ENCODE assay signal across 8 cellular contexts in the genomic region with DNA sequence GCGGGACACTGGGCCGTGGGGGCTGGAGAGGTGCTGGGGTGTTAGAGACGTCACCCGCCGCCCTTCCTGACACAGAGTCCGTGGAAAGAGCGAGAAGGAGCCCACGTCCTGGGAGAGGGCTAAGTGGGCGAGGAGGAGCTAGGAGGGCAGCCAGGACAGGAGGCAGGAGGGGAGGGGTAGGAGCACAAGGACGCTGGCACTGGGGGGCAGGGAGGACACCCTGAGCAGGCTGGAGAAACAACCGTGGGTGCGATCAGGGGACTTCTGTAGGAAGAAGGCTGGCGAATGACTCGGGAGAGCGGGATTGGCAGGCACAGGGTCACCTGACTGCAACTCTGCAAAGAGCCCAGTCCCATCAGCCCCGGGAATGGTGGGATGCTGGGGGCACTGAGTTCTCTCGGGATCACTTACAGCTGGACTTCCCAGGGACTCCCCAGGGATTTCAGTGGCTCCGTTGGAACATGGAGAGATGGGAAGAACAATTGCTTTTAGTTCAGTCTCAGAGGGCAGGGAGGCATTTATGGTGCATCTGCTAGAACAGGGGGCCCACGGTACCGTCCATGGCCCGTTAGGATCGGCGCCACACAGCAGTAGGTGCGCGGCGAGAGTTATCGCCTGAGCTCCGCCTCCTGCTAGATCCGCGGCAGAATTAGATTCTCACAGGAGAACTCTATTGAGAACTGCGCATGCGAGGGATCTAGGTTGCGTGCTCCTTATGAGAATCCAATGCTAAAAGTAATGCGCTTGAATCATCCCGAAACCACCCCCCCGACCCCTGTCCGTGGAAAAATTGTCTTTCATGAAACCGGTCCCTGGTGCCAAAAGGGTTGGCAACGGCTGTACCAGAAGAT. TPM values are rescaled to one million over a fixed set of nuclear protein-coding genes. Genes with fewer than 3 reads are reported as not detected.
DNase-seq lines count a peak whose midpoint lies in the region; ATAC-seq and TF ChIP-seq lines count a peak whose summit lies in the region.

No MANE protein-coding gene starts in this region.

- no peaks in the 10 kb centered on the region for H3K79me2 ChIP-seq in SK-N-SH (ENCODE audit: insufficient read depth)

- no peak for TF ChIP-seq EP300 in SK-N-SH (IDR thresholded peaks at IDR 0.05; ENCODE audit: borderline replicate concordance in 1 of 2, low read depth in 1 of 2, low read length in 1 of 2)

- no peak for TF ChIP-seq RAD21 in SK-N-SH (IDR thresholded peaks at IDR 0.05; ENCODE audit: low read length)

- H4K20me1 ChIP-seq in SK-N-SH (ENCODE audit: insufficient read depth), result no peaks in the 10 kb centered on the region

- POLR2A ChIA-PET in SK-N-SH (lab: Yijun Ruan, JAX), result interaction anchor here (0.9 to 1.6 kb wide), 3 partner anchors 25 to 306 kb away, joined by 3 to 4 read pairs (median 4); a partner anchor contains a TSS

- H3K9ac ChIP-seq in SK-N-SH, result peak overlapping the region; percentile 40

- H3K27ac ChIP-seq in SK-N-SH (ENCODE audit: low read depth in 2 of 2, low read length in 1 of 2), result peak overlapping the region; percentile 49 to 79

- no peak for ATAC-seq in GM21786 (IDR thresholded peaks at IDR 0.05; ENCODE audit: unreplicated experiment)
- ATAC-seq in GM18502 (IDR thresholded peaks at IDR 0.05; ENCODE audit: poor library complexity, unreplicated experiment), result no peak

- H3K9me2 ChIP-seq in SK-N-SH, result no peaks in the 10 kb centered on the region

- WGBS in SK-N-SH (ENCODE audit: low lambda C conversion rate), result 11% methylated on average over 38 of the region's 39 CpGs

- TF ChIP-seq POLR2A in erythroblast (IDR thresholded peaks at IDR 0.05; ENCODE audit: low read length), result no peak

- no peaks in the 10 kb centered on the region for H3K27me3 ChIP-seq in SK-N-SH (ENCODE audit: insufficient read depth)

- H3K36me3 ChIP-seq in SK-N-SH (replicated peaks in 1 of 2; ENCODE audit: control insufficient read depth in 1 of 2, insufficient read depth in 2 of 2, low read length in 1 of 2), result peaks cover 17 to 20% of the 10 kb centered on the region in 2 experiments

- TF ChIP-seq CTCF in SK-N-SH (IDR thresholded peaks at IDR 0.05), result no peak
- TF ChIP-seq CTCF in fibroblast of pulmonary artery (IDR thresholded peaks at IDR 0.05; ENCODE audit: low read length, missing control alignments), result no peak

- peak overlapping the region; percentile 96 for H2AFZ ChIP-seq in SK-N-SH (ENCODE audit: low read depth)

- H3K4me3 ChIP-seq in SK-N-SH (ENCODE audit: low read depth in 2 of 2, low read length in 1 of 2) (peak overlapping the region; percentile 57 to 72), fibroblast of pulmonary artery (replicated peaks; ENCODE audit: low read depth, low read length) (peak overlapping the region; percentile 55)

- no peaks in the 10 kb centered on the region for H3K9me3 ChIP-seq in SK-N-SH

- peaks cover 0 to 12% of the 10 kb centered on the region in 2 experiments; a peak in 1 of 4 replicates for H3K4me1 ChIP-seq in SK-N-SH (ENCODE audit: control insufficient read depth in 1 of 2, insufficient read depth in 2 of 2, low read depth in 1 of 2, low read length in 1 of 2)

- DNase-seq in NCI-H82 (lab: John Stamatoyannopoulos, UW) (peak; percentile 31), NCI-H82 treated with DMSO at 0.1 percent for 48 hours (lab: John Stamatoyannopoulos, UW; ENCODE audit: unreplicated experiment) (no peak), SK-N-SH (peak; percentile 95), fibroblast of pulmonary artery (ENCODE audit: low read depth) (peak; percentile 46), putamen (ENCODE audit: low spot score) (peak; percentile 61), erythroblast (lab: John Stamatoyannopoulos, UW) (no peak)

- CTCF ChIA-PET in SK-N-SH (lab: Yijun Ruan, JAX), result interaction anchor here (0.9 to 2.7 kb wide), 8 partner anchors 10 to 305 kb away, joined by 3 to 12 read pairs (median 4); a partner anchor contains a TSS

- peak overlapping the region; percentile 90 for H3K4me2 ChIP-seq in SK-N-SH

- H3F3A ChIP-seq in SK-N-SH (replicated peaks; ENCODE audit: insufficient read depth), result no peaks in the 10 kb centered on the region

TF ChIP-seq in SK-N-SH, 30 proteins besides CTCF, POLR2A, EP300 and RAD21:
- TF ChIP-seq GATA2 (CRISPR knock-in tag; IDR thresholded peaks at IDR 0.05), result no peak
- no peak for TF ChIP-seq YY1 (IDR thresholded peaks at IDR 0.05; ENCODE audit: low read depth)
- TF ChIP-seq POLR2AphosphoS5 (IDR thresholded peaks at IDR 0.05; ENCODE audit: low read depth, low read length), result peak; percentile 66
- TF ChIP-seq NRF1 (IDR thresholded peaks at IDR 0.05; ENCODE audit: low read depth, low read length), result peak; percentile 62
- TF ChIP-seq, protein P1, sequence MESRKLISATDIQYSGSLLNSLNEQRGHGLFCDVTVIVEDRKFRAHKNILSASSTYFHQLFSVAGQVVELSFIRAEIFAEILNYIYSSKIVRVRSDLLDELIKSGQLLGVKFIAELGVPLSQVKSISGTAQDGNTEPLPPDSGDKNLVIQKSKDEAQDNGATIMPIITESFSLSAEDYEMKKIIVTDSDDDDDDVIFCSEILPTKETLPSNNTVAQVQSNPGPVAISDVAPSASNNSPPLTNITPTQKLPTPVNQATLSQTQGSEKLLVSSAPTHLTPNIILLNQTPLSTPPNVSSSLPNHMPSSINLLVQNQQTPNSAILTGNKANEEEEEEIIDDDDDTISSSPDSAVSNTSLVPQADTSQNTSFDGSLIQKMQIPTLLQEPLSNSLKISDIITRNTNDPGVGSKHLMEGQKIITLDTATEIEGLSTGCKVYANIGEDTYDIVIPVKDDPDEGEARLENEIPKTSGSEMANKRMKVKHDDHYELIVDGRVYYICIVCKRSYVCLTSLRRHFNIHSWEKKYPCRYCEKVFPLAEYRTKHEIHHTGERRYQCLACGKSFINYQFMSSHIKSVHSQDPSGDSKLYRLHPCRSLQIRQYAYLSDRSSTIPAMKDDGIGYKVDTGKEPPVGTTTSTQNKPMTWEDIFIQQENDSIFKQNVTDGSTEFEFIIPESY (IDR thresholded peaks at IDR 0.05; ENCODE audit: borderline replicate concordance, low read depth), result no peak
- no peak for TF ChIP-seq RXRA (IDR thresholded peaks at IDR 0.05; ENCODE audit: borderline replicate concordance, low read depth)
- TF ChIP-seq, protein P2, sequence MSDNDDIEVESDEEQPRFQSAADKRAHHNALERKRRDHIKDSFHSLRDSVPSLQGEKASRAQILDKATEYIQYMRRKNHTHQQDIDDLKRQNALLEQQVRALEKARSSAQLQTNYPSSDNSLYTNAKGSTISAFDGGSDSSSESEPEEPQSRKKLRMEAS (IDR thresholded peaks at IDR 0.05; ENCODE audit: low read depth), result no peak
- peak; percentile 49 for TF ChIP-seq CHD2 (IDR thresholded peaks at IDR 0.05; ENCODE audit: low read length, partially characterized antibody)
- peak; percentile 52; the same call in 1 of the 2 replicates for TF ChIP-seq TAF1 (IDR thresholded peaks at IDR 0.05; ENCODE audit: borderline replicate concordance, low read depth, low read length)
- TF ChIP-seq, protein P3, sequence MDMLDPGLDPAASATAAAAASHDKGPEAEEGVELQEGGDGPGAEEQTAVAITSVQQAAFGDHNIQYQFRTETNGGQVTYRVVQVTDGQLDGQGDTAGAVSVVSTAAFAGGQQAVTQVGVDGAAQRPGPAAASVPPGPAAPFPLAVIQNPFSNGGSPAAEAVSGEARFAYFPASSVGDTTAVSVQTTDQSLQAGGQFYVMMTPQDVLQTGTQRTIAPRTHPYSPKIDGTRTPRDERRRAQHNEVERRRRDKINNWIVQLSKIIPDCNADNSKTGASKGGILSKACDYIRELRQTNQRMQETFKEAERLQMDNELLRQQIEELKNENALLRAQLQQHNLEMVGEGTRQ (IDR thresholded peaks at IDR 0.05; ENCODE audit: borderline replicate concordance, low read depth, low read length), result peak; percentile 58; the same call in 1 of the 2 replicates
- TF ChIP-seq, protein P4, sequence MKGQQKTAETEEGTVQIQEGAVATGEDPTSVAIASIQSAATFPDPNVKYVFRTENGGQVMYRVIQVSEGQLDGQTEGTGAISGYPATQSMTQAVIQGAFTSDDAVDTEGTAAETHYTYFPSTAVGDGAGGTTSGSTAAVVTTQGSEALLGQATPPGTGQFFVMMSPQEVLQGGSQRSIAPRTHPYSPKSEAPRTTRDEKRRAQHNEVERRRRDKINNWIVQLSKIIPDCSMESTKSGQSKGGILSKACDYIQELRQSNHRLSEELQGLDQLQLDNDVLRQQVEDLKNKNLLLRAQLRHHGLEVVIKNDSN (IDR thresholded peaks at IDR 0.05; ENCODE audit: borderline replicate concordance, low read depth), result peak; percentile 88
- peak; percentile 47; the same call in 1 of the 2 replicates for TF ChIP-seq MXI1 (IDR thresholded peaks at IDR 0.05; ENCODE audit: low read depth, low read length)
TF ChIP-seq in SK-N-SH: peak in this region for 7.

RNA-seq across cellular contexts. Expression of a gene that starts 24.3 kb away (rescaled TPM):
- 28.2 and 29.7 TPM in 2 replicates for polyA plus RNA-seq in SK-N-SH (2012; rRNA removed)
- 31.7 and 34.3 TPM in 2 replicates for polyA plus RNA-seq in SK-N-SH (2012; cell fraction: cytosol; rRNA removed)
- 13.7 and 18.4 TPM in 2 replicates for polyA plus RNA-seq in SK-N-SH (2012; cell fraction: nucleus; rRNA removed)

RNA-seq across cellular contexts. Expression of a gene that starts 24.5 kb away (rescaled TPM):
- polyA plus RNA-seq in SK-N-SH (2012; rRNA removed), result 14.8 and 16.5 TPM in 2 replicates
- 25.5 and 26.5 TPM in 2 replicates for polyA plus RNA-seq in SK-N-SH (2012; cell fraction: cytosol; rRNA removed)
- polyA plus RNA-seq in SK-N-SH (2012; cell fraction: nucleus; rRNA removed), result 3.4 and 4.5 TPM in 2 replicates

RNA-seq across cellular contexts. Expression of a gene that starts 46.2 kb away (rescaled TPM):
- polyA plus RNA-seq in SK-N-SH (2012; rRNA removed), result 17.7 and 18.5 TPM in 2 replicates
- 24.5 and 27.0 TPM in 2 replicates for polyA plus RNA-seq in SK-N-SH (2012; cell fraction: cytosol; rRNA removed)
- polyA plus RNA-seq in SK-N-SH (2012; cell fraction: nucleus; rRNA removed), result 3.8 and 10.2 TPM in 2 replicates

RNA-seq across cellular contexts. Expression of a gene that starts 46.7 kb away (rescaled TPM):
- polyA plus RNA-seq in SK-N-SH (2012; rRNA removed), result 25.0 and 42.0 TPM in 2 replicates
- polyA plus RNA-seq in SK-N-SH (2012; cell fraction: cytosol; rRNA removed), result 37.2 and 39.5 TPM in 2 replicates
- 22.8 and 43.6 TPM in 2 replicates for polyA plus RNA-seq in SK-N-SH (2012; cell fraction: nucleus; rRNA removed)

Comparison
In these comparisons a context has a peak if more than half of its experiments do, and no peak if none do; other contexts are left out.
1. DNase-seq: peak in NCI-H82 (single experiment), SK-N-SH (single experiment), fibroblast of pulmonary artery (single experiment) and putamen (single experiment); none in NCI-H82 treated with DMSO at 0.1 percent for 48 hours (single experiment) and erythroblast (0 of 2).